Comparison of ENCODE assay signal across 23 cellular contexts in the genomic region with DNA sequence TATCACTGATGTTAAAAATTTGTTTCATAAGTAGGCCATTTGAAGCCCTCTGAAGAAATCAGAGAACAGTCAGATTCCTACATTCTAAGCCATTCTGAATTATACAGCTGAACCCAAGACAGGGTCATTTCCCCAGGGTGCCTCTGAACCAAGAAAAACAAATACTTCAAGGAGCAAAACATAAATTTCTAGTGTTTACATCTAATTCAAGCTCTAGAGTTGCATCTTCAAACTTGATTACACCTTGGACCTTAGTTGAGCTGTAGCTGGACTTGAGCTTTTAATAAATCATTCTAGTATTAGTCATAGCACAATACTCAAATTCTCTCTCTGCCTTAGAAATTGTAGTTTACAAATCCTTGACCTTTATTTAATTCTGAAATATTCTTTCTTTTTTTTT.
A peak's percentile ranks its signal among the peaks of the same experiment; 100 is the strongest.
DNase-seq lines count a peak whose midpoint lies in the region; ATAC-seq and TF ChIP-seq lines count a peak whose summit lies in the region.
"Had no signal": no experiment of that assay in that cellular context is flagged by ENCODE, and none has a peak within 500 bp of the region (broad histone marks: within the 10 kb centered on the region; RNA-seq: fewer than 3 reads in every experiment).

No MANE protein-coding gene starts in this region.

- no peak overlapping the region for H2BK120ac ChIP-seq in mesenchymal stem cell (ENCODE audit: low read depth, low read length)

- H3K27me3 ChIP-seq in mesenchymal stem cell (ENCODE audit: control insufficient read depth in 1 of 2, insufficient read depth in 1 of 2, low read length in 2 of 2) (no peaks in the 10 kb centered on the region), HAP-1 (ENCODE audit: low read depth) (no peaks in the 10 kb centered on the region), PC-3 (ENCODE audit: low read length) (no peaks in the 10 kb centered on the region)
- H3K27me3 ChIP-seq: Peyer's patch had no signal

- CTCF ChIA-PET in PC-3 (lab: Charles Lee) = interaction anchor here (0.5 to 0.6 kb wide), 2 partner anchors 63 to 621 kb away, joined by 3 read pairs; no protein-coding TSS in a partner anchor

- H4K91ac ChIP-seq in mesenchymal stem cell (ENCODE audit: low read length) = no peak overlapping the region

- H3K23ac ChIP-seq in mesenchymal stem cell (ENCODE audit: low read length in 2 of 2) = no peak overlapping the region

- no peak overlapping the region for H3K27ac ChIP-seq in mesenchymal stem cell (ENCODE audit: low read length, poor library complexity, severe bottlenecking)
- no peak overlapping the region for H3K27ac ChIP-seq in PC-3 (ENCODE audit: low read length)
- H3K27ac ChIP-seq: C4-2B, Peyer's patch had no signal

- no peaks in the 10 kb centered on the region for H3K36me3 ChIP-seq in mesenchymal stem cell (ENCODE audit: control insufficient read depth in 1 of 2, insufficient read depth in 2 of 2, low read depth in 1 of 2, low read length in 2 of 2)
- H3K36me3 ChIP-seq in HAP-1 (replicated peaks) = no peaks in the 10 kb centered on the region
- H3K36me3 ChIP-seq in PC-3 (ENCODE audit: low read depth, low read length) = no peaks in the 10 kb centered on the region
- H3K36me3 ChIP-seq: Peyer's patch had no signal

- no peak overlapping the region for H3K14ac ChIP-seq in mesenchymal stem cell (ENCODE audit: low read length in 2 of 2)

- no peak overlapping the region for H3K18ac ChIP-seq in mesenchymal stem cell (ENCODE audit: low read depth in 1 of 2, low read length in 2 of 2)

- no peaks in the 10 kb centered on the region for H3K79me1 ChIP-seq in mesenchymal stem cell (replicated peaks; ENCODE audit: low read length, poor library complexity, severe bottlenecking)

- H2BK5ac ChIP-seq in mesenchymal stem cell (ENCODE audit: low read depth, low read length, poor library complexity, severe bottlenecking) = no peak overlapping the region

- POLR2A ChIA-PET in PC-3 (lab: Charles Lee; ENCODE audit: unreplicated experiment) = no interaction called here

- no peaks in the 10 kb centered on the region for H3F3A ChIP-seq in PC-3 (ENCODE audit: low read length, unreplicated experiment)

- no peaks in the 10 kb centered on the region for H3K4me1 ChIP-seq in mesenchymal stem cell (ENCODE audit: control insufficient read depth, insufficient read depth, low read depth, low read length)
- H3K4me1 ChIP-seq in HAP-1 = no peaks in the 10 kb centered on the region
- H3K4me1 ChIP-seq in PC-3 (ENCODE audit: insufficient read depth, low read length) = peaks cover 2% of the 10 kb centered on the region
- H3K4me1 ChIP-seq: Peyer's patch had no signal

- H3K4me3 ChIP-seq in mesenchymal stem cell (ENCODE audit: insufficient read depth in 1 of 2, low read depth in 1 of 2, low read length in 2 of 2) (no peak overlapping the region), HAP-1 (no peak overlapping the region), PC-3 (ENCODE audit: low read length) (no peak overlapping the region)
- H3K4me3 ChIP-seq: Peyer's patch had no signal

- in situ Hi-C loops in HAP-1 (cut with MboI; ENCODE audit: low sequenced_read_pairs) = no loop called here

- no peaks in the 10 kb centered on the region for H4K20me1 ChIP-seq in PC-3 (ENCODE audit: low read length)

- no peaks in the 10 kb centered on the region for H3K79me2 ChIP-seq in PC-3 (ENCODE audit: low read length)

- TF ChIP-seq CTCF in PC-3 (conservative IDR thresholded peaks at IDR 0.05; ENCODE audit: low read depth, low read length) = no peak

- no peak overlapping the region for H4K8ac ChIP-seq in mesenchymal stem cell (ENCODE audit: low read length)

- H3K4me2 ChIP-seq in mesenchymal stem cell (ENCODE audit: low read length, poor library complexity, severe bottlenecking) (no peak overlapping the region), PC-3 (ENCODE audit: low read length) (no peak overlapping the region)

- H3K4ac ChIP-seq in mesenchymal stem cell (ENCODE audit: low read depth in 1 of 2, low read length in 2 of 2) = no peak overlapping the region

- H3K9me2 ChIP-seq in PC-3 (replicated peaks; ENCODE audit: low read length) = no peaks in the 10 kb centered on the region

- intact Hi-C loops in PC-3 (cut with micrococcal nuclease) = loop anchor here (10.0 kb wide), 2 partner anchors 166 to 174 kb away; no protein-coding TSS in a partner anchor

- no peak overlapping the region for H2AFZ ChIP-seq in mesenchymal stem cell (ENCODE audit: low read depth, low read length)
- no peak overlapping the region for H2AFZ ChIP-seq in PC-3 (ENCODE audit: low read length)

- H3K9me3 ChIP-seq in mesenchymal stem cell (ENCODE audit: control insufficient read depth, low read length) = no peaks in the 10 kb centered on the region
- H3K9me3 ChIP-seq in HAP-1 = no peaks in the 10 kb centered on the region
- no peaks in the 10 kb centered on the region for H3K9me3 ChIP-seq in PC-3 (ENCODE audit: low read length)
- H3K9me3 ChIP-seq: Peyer's patch had no signal

- DNase-seq in AG20443 (ENCODE audit: low spot score) = peak; percentile 17
- DNase-seq in M059J (ENCODE audit: low read depth) = peak; percentile 37
- DNase-seq in dedifferentiated amniotic fluid mesenchymal stem cell (ENCODE audit: extremely low spot score) = peak; percentile 32
- peak; percentile 6 for DNase-seq in mesenchymal stem cell
- no peak for DNase-seq in HAP-1 (ENCODE audit: low spot score in 2 of 2)
- DNase-seq in occipital lobe (lab: John Stamatoyannopoulos, UW) = no peak
- DNase-seq in activated CD4-positive, CD25-positive, alpha-beta regulatory T cell (lab: John Stamatoyannopoulos, UW) = no peak
- no peak for DNase-seq in PC-3
- DNase-seq: Calu3; CD8-positive, alpha-beta memory T cell; DMS153; EL; GF-D8; MM.1S; NCI-H1092; NCI-H1436 treated with DMSO at 0.1 percent for 48 hours; NCI-H1930; NCI-H2227 treated with DMSO at 0.1 percent for 48 hours; NCI-H510A treated with DMSO at 0.1 percent for 48 hours; NCI-H748 treated with DMSO at 0.1 percent for 48 hours; NK-92 treated with Interleukin-12 subunit alpha and Interleukin-12 subunit beta, amount 100 ng/mL, for 24 hours; Peyer's patch had no signal

- H2BK15ac ChIP-seq in mesenchymal stem cell (ENCODE audit: low read depth, poor library complexity, severe bottlenecking) = no peak overlapping the region

- H2BK12ac ChIP-seq in mesenchymal stem cell (ENCODE audit: low read length in 2 of 2) = no peak overlapping the region

- H2AK5ac ChIP-seq in mesenchymal stem cell (ENCODE audit: low read length, severe bottlenecking) = no peak overlapping the region

- BruUV-seq in PC-3 (replicated peaks; lab: Mats Ljungman, UMichigan) = no TSS peak

- ATAC-seq in PC-3 = no peak

- H3K9ac ChIP-seq in mesenchymal stem cell (ENCODE audit: low read length) = no peak overlapping the region
- no peak overlapping the region for H3K9ac ChIP-seq in PC-3 (ENCODE audit: low read length)

Comparison
In these comparisons a context has a peak if more than half of its experiments do, and no peak if none do; other contexts are left out.
1. DNase-seq: peak in AG20443 (single experiment), M059J (single experiment), dedifferentiated amniotic fluid mesenchymal stem cell (single experiment) and mesenchymal stem cell (single experiment); none in HAP-1 (0 of 2), occipital lobe (single experiment), activated CD4-positive, CD25-positive, alpha-beta regulatory T cell (0 of 4) and PC-3 (single experiment).